In genomic region chr2:97023893-97024182, GRCh38 we compare ENCODE assay signal across 4 cellular contexts. TPM values are rescaled to one million over a fixed set of nuclear protein-coding genes. Genes with fewer than 3 reads are reported as not detected.
"Had no signal": no experiment of that assay in that cellular context is flagged by ENCODE, and none has a peak within 500 bp of the region (broad histone marks: within the 10 kb centered on the region; RNA-seq: fewer than 3 reads in every experiment).

No MANE protein-coding gene starts in this region.

RNA-seq across cellular contexts. Expression of gene FAM178B, which starts 37.5 kb away (rescaled TPM):
- total RNA-seq: fibroblast of lung, osteocyte, pulmonary artery endothelial cell, thyroid gland had no signal
- polyA plus RNA-seq: fibroblast of lung had no signal
